In genomic region chr5:175800656-175801081, GRCh38 we compare ENCODE assay signal across 15 cellular contexts.
DNase-seq lines count a peak whose midpoint lies in the region; ATAC-seq and TF ChIP-seq lines count a peak whose summit lies in the region.
"Had no signal": no experiment of that assay in that cellular context is flagged by ENCODE, and none has a peak within 500 bp of the region (broad histone marks: within the 10 kb centered on the region; RNA-seq: fewer than 3 reads in every experiment).

No MANE protein-coding gene starts in this region.

- no peak for TF ChIP-seq CTCF in mammary epithelial cell (conservative IDR thresholded peaks at IDR 0.05 in 1 of 2, IDR thresholded peaks at IDR 0.05 in 1 of 2; ENCODE audit: extremely low read depth in 1 of 2, insufficient read depth in 1 of 2, low read depth in 1 of 2, low read length in 2 of 2)

- dilution Hi-C loops in mammary epithelial cell (cut with HindIII; ENCODE audit: low sequenced_read_pairs): no loop called here

- H4K20me1 ChIP-seq in mammary epithelial cell (ENCODE audit: insufficient read depth, low read length): no peaks in the 10 kb centered on the region

- BruUV-seq in mammary epithelial cell (replicated peaks; lab: Mats Ljungman, UMichigan): no TSS peak

- in situ Hi-C loops in mammary epithelial cell (cut with MboI; ENCODE audit: low sequenced_read_pairs in 2 of 2): no loop called here

- H2AFZ ChIP-seq in mammary epithelial cell (ENCODE audit: low read depth, low read length) (no peak overlapping the region), trophoblast cell (ENCODE audit: insufficient read depth, low read length, poor library complexity) (no peak overlapping the region)

- no peak overlapping the region for H3K23ac ChIP-seq in trophoblast cell (ENCODE audit: low read length)

- no peaks in the 10 kb centered on the region for H3K36me3 ChIP-seq in mammary epithelial cell (ENCODE audit: insufficient read depth, low read length)
- H3K36me3 ChIP-seq in trophoblast cell (ENCODE audit: control insufficient read depth in 1 of 2, insufficient read depth in 2 of 2, low read length in 2 of 2): no peaks in the 10 kb centered on the region
- H3K36me3 ChIP-seq: pancreas, upper lobe of right lung had no signal

- DNase-seq in SHP77 (lab: John Stamatoyannopoulos, UW) (peak; percentile 11 to 23), SHP77 treated with DMSO at 0.1 percent for 48 hours (lab: John Stamatoyannopoulos, UW) (no peak), NCI-H69 (lab: John Stamatoyannopoulos, UW) (peak; percentile 71), mammary epithelial cell (peak; percentile 66), skeletal muscle cell (ENCODE audit: low read depth) (peak; percentile 64), RPMI8226 (no peak), trophoblast cell (no peak)
- DNase-seq: activated T-cell treated with anti-CD3 and anti-CD28 coated beads, Interleukin-2, amount 50 U/mL, for 72 hours; aorta; endodermal cell; pancreas; upper lobe of right lung had no signal

- no peak for ATAC-seq in HG02840 (IDR thresholded peaks at IDR 0.05; ENCODE audit: low FRiP score, unreplicated experiment)
- ATAC-seq: activated T-cell treated with anti-CD3 and anti-CD28 coated beads, Interleukin-2, amount 50 U/mL, for 72 hours; pancreas; Right ventricle myocardium inferior; upper lobe of right lung had no signal

- intact Hi-C loops in mammary epithelial cell (cut with micrococcal nuclease): no loop called here

- WGBS in mammary epithelial cell (ENCODE audit: low coverage, missing lambda C conversion rate): 78% methylated on average over 5 of the region's 5 CpGs
- WGBS in trophoblast cell (ENCODE audit: extremely low coverage, insufficient coverage, insufficient read length): no CpG with 5 or more reads among the region's 5 CpGs

- H3K79me2 ChIP-seq in mammary epithelial cell (ENCODE audit: insufficient read depth, low read length) (no peaks in the 10 kb centered on the region), trophoblast cell (ENCODE audit: control insufficient read depth, insufficient read depth, low read length, poor library complexity) (no peaks in the 10 kb centered on the region)

- H3K4me1 ChIP-seq in mammary epithelial cell (ENCODE audit: insufficient read depth, low read length) (peaks cover 7% of the 10 kb centered on the region), trophoblast cell (ENCODE audit: control insufficient read depth in 1 of 2, insufficient read depth in 2 of 2, low read length in 2 of 2) (peaks cover 10 to 12% of the 10 kb centered on the region in 2 experiments)

- H3K4me3 ChIP-seq in mammary epithelial cell (replicated peaks in 1 of 3; ENCODE audit: insufficient read depth in 1 of 3, low read depth in 2 of 3, low read length in 3 of 3) (no peak overlapping the region), skeletal muscle cell (ENCODE audit: low read depth, low read length) (no peak overlapping the region), trophoblast cell (ENCODE audit: low read depth, low read length) (no peak overlapping the region)
- H3K4me3 ChIP-seq: pancreas, upper lobe of right lung had no signal

- CTCF ChIA-PET in mammary epithelial cell (lab: Charles Lee; ENCODE audit: low non-redundant PET): no interaction called here

- no peaks in the 10 kb centered on the region for H3K79me1 ChIP-seq in trophoblast cell (ENCODE audit: low read length)

- H3K4ac ChIP-seq in trophoblast cell (ENCODE audit: low read depth, low read length): no peak overlapping the region

- H3K9ac ChIP-seq in mammary epithelial cell (ENCODE audit: insufficient read depth, low read length) (no peak overlapping the region), trophoblast cell (ENCODE audit: low read length) (no peak overlapping the region)
- H3K9ac ChIP-seq: KMS-11 had no signal

- no peak overlapping the region for H2AK5ac ChIP-seq in trophoblast cell (ENCODE audit: low read length)

- H3K14ac ChIP-seq in trophoblast cell (ENCODE audit: low read length): no peak overlapping the region

- H4K91ac ChIP-seq in trophoblast cell (ENCODE audit: low read depth, low read length): no peak overlapping the region

- H3K18ac ChIP-seq in trophoblast cell (ENCODE audit: low read length): no peak overlapping the region

- H4K8ac ChIP-seq in trophoblast cell (ENCODE audit: low read depth, low read length): no peak overlapping the region

- H2BK5ac ChIP-seq in trophoblast cell (ENCODE audit: low read depth, low read length, poor library complexity): no peak overlapping the region

- H3K4me2 ChIP-seq in mammary epithelial cell (ENCODE audit: insufficient read depth, low read depth, low read length) (no peak overlapping the region), trophoblast cell (ENCODE audit: low read length) (no peak overlapping the region)
- H3K4me2 ChIP-seq: KMS-11 had no signal

- H3K27me3 ChIP-seq in mammary epithelial cell (ENCODE audit: insufficient read depth, low read length): peaks cover 3% of the 10 kb centered on the region
- H3K27me3 ChIP-seq in trophoblast cell (ENCODE audit: insufficient read depth, low read length): peaks cover 6% of the 10 kb centered on the region

- H2BK12ac ChIP-seq in trophoblast cell (ENCODE audit: low read length): no peak overlapping the region

- no peaks in the 10 kb centered on the region for H3K9me3 ChIP-seq in mammary epithelial cell (replicated peaks; ENCODE audit: insufficient read depth, low read length)
- H3K9me3 ChIP-seq in trophoblast cell (ENCODE audit: insufficient read depth, low read depth, low read length): peaks cover 1% of the 10 kb centered on the region
- H3K9me3 ChIP-seq: pancreas, upper lobe of right lung had no signal

- no peak overlapping the region for H4K12ac ChIP-seq in trophoblast cell (ENCODE audit: low read depth, low read length)

- H2BK120ac ChIP-seq in trophoblast cell (ENCODE audit: insufficient read depth, low read length, poor library complexity): no peak overlapping the region

- no peak overlapping the region for H3K27ac ChIP-seq in mammary epithelial cell (ENCODE audit: insufficient read depth, low read depth, low read length)
- H3K27ac ChIP-seq in trophoblast cell (ENCODE audit: low read depth, low read length): no peak overlapping the region
- H3K27ac ChIP-seq: KMS-11, pancreas, upper lobe of right lung had no signal

Comparison
In these comparisons a context has a peak if more than half of its experiments do, and no peak if none do; other contexts are left out.
1. DNase-seq: peak in SHP77 (2 of 2), NCI-H69 (single experiment), mammary epithelial cell (single experiment) and skeletal muscle cell (single experiment); none in SHP77 treated with DMSO at 0.1 percent for 48 hours (single experiment), RPMI8226 (single experiment) and trophoblast cell (0 of 2).